Comparison of ENCODE assay signal across 9 cellular contexts in genomic region chr17:77147357-77147801, GRCh38. TPM values are rescaled to one million over a fixed set of nuclear protein-coding genes. Genes with fewer than 3 reads are reported as not detected.
DNase-seq lines count a peak whose midpoint lies in the region; ATAC-seq and TF ChIP-seq lines count a peak whose summit lies in the region.
"Had no signal": no experiment of that assay in that cellular context is flagged by ENCODE, and none has a peak within 500 bp of the region (broad histone marks: within the 10 kb centered on the region; RNA-seq: fewer than 3 reads in every experiment).

No MANE protein-coding gene starts in this region.

- H3K27ac ChIP-seq in gastroesophageal sphincter (peak overlapping the region in 3 of 4 donors; percentile 60 to 98 (median 69)), testis (peak overlapping the region; percentile 73 to 95), GM23248 (no peak overlapping the region), ovary (no peak overlapping the region)

- in situ Hi-C loops in GM23248 (cut with MboI), result no loop called here

- TF ChIP-seq POLR2A in gastroesophageal sphincter (IDR thresholded peaks at IDR 0.05) (no peak), testis (IDR thresholded peaks at IDR 0.05) (no peak), ovary (IDR thresholded peaks at IDR 0.05) (no peak)

- peaks cover 14% of the 10 kb centered on the region for H3F3A ChIP-seq in GM23248 (ENCODE audit: insufficient read depth)

- H3K9me3 ChIP-seq in gastroesophageal sphincter (no peaks in the 10 kb centered on the region), testis (no peaks in the 10 kb centered on the region), GM23248 (ENCODE audit: low read depth) (no peaks in the 10 kb centered on the region), ovary (no peaks in the 10 kb centered on the region)

- H3K27ac Mint-ChIP-seq in activated T-cell treated with anti-CD3 and anti-CD28 coated beads, Interleukin-2, amount 50 U/mL, for 24 hours, result peak overlapping the region; percentile 48

- H4K20me1 ChIP-seq in GM23248 (ENCODE audit: insufficient read depth), result no peaks in the 10 kb centered on the region

- no peaks in the 10 kb centered on the region for H3K9me2 ChIP-seq in GM23248 (ENCODE audit: insufficient read depth)

- no peak overlapping the region for H3K9ac ChIP-seq in GM23248

- no peak overlapping the region for H2AFZ ChIP-seq in GM23248

- H3K79me2 ChIP-seq in GM23248 (ENCODE audit: insufficient read depth), result peaks cover 97% of the 10 kb centered on the region

- DNase-seq in activated T-cell treated with anti-CD3 and anti-CD28 coated beads, Interleukin-2, amount 50 U/mL, for 24 hours, result no peak
- DNase-seq in activated T-cell treated with anti-CD3 and anti-CD28 coated beads for 4 hours, result no peak
- DNase-seq in testis, result no peak
- no peak for DNase-seq in COLO829 (ENCODE audit: low spot score)
- no peak for DNase-seq in GM23248
- DNase-seq in ovary, result no peak
- DNase-seq: NK-92 treated with Interleukin-12 subunit alpha and Interleukin-12 subunit beta, amount 100 ng/mL, for 24 hours had no signal

- H3K4me3 Mint-ChIP-seq in activated T-cell treated with anti-CD3 and anti-CD28 coated beads, Interleukin-2, amount 50 U/mL, for 24 hours, result no peak overlapping the region

- H3K4me1 ChIP-seq in gastroesophageal sphincter, result peaks cover 4 to 92% (median 18%) of the 10 kb centered on the region in 3 donors
- H3K4me1 ChIP-seq in testis, result peaks cover 56% of the 10 kb centered on the region
- H3K4me1 ChIP-seq in GM23248 (ENCODE audit: insufficient read depth), result peaks cover 30% of the 10 kb centered on the region
- H3K4me1 ChIP-seq in ovary (ENCODE audit: insufficient read depth), result peaks cover 16% of the 10 kb centered on the region

- no peaks in the 10 kb centered on the region for H3K9me3 Mint-ChIP-seq in activated T-cell treated with anti-CD3 and anti-CD28 coated beads, Interleukin-2, amount 50 U/mL, for 24 hours

- intact Hi-C loops in testis (cut with DNase I; ENCODE audit: low total_unique reads), result no loop called here
- intact Hi-C loops in ovary (cut with DNase I), result loop anchor here in 1 of 4 donors (10.0 kb wide), 1 partner anchor 53 kb away; no protein-coding TSS in a partner anchor

- TF ChIP-seq CTCF in gastroesophageal sphincter (IDR thresholded peaks at IDR 0.05) (no peak), testis (IDR thresholded peaks at IDR 0.05) (no peak), ovary (IDR thresholded peaks at IDR 0.05) (no peak)

- 83 to 94% methylated on average over 3 to 8 of the region's 8 CpGs for WGBS in gastroesophageal sphincter (ENCODE audit: low coverage in 1 of 2), 2 donors
- WGBS in testis, 2 donors, result 72 to 80% methylated on average over 8 of the region's 8 CpGs
- WGBS in GM23248 (ENCODE audit: low coverage in 1 of 2, low lambda C conversion rate in 2 of 2, missing lambda C conversion rate in 2 of 2), 2 experiments, result 91 to 94% methylated on average over 8 of the region's 8 CpGs
- WGBS in ovary, 3 donors, result 81 to 88% (median 85%) methylated on average over 8 of the region's 8 CpGs

- H3K36me3 Mint-ChIP-seq in activated T-cell treated with anti-CD3 and anti-CD28 coated beads, Interleukin-2, amount 50 U/mL, for 24 hours (ENCODE audit: low read depth), result peaks cover 78% of the 10 kb centered on the region

- H3K27me3 ChIP-seq in gastroesophageal sphincter (no peaks in the 10 kb centered on the region), testis (no peaks in the 10 kb centered on the region), GM23248 (replicated peaks; ENCODE audit: insufficient read depth) (no peaks in the 10 kb centered on the region), ovary (no peaks in the 10 kb centered on the region)

- peaks cover 0 to 63% of the 10 kb centered on the region in 2 donors for H3K36me3 ChIP-seq in gastroesophageal sphincter
- H3K36me3 ChIP-seq in testis (ENCODE audit: low read depth, missing control alignments), result no peaks in the 10 kb centered on the region
- H3K36me3 ChIP-seq in GM23248 (ENCODE audit: low read depth), result peaks cover 28% of the 10 kb centered on the region
- H3K36me3 ChIP-seq in ovary, result no peaks in the 10 kb centered on the region

- peak; percentile 54 for ATAC-seq in HG03097 (IDR thresholded peaks at IDR 0.05; ENCODE audit: low FRiP score, unreplicated experiment)
- no peak for ATAC-seq in gastroesophageal sphincter

- peaks cover 68% of the 10 kb centered on the region for H3K4me1 Mint-ChIP-seq in activated T-cell treated with anti-CD3 and anti-CD28 coated beads, Interleukin-2, amount 50 U/mL, for 24 hours (ENCODE audit: low read depth)

- H3K27me3 Mint-ChIP-seq in activated T-cell treated with anti-CD3 and anti-CD28 coated beads, Interleukin-2, amount 50 U/mL, for 24 hours, result no peaks in the 10 kb centered on the region

- TF ChIP-seq EP300 in gastroesophageal sphincter (IDR thresholded peaks at IDR 0.05), result no peak
- TF ChIP-seq EP300 in ovary (IDR thresholded peaks at IDR 0.05), result no peak

- H3K4me3 ChIP-seq in gastroesophageal sphincter (peak overlapping the region in 1 of 2 donors; percentile 6), testis (no peak overlapping the region), GM23248 (no peak overlapping the region), ovary (no peak overlapping the region)

- no peak overlapping the region for H3K4me2 ChIP-seq in GM23248 (ENCODE audit: unreplicated experiment)

RNA-seq across cellular contexts. Expression of gene SEC14L1, which starts 6.6 kb away (rescaled TPM):
- total RNA-seq in gastroesophageal sphincter (10 to 100 TPM; 38.4 to 86.1 (median 40.1) TPM), testis (100 to 1,000 TPM; 240 to 262 TPM), ovary (10 to 100 TPM; 29.1 to 70.4 (median 53.7) TPM)
- polyA plus RNA-seq in testis (ENCODE audit: insufficient read depth, low read depth, low replicate concordance) (143 TPM), GM23248 (2016; fragmentation: Nextera tagmentation; extraction: Ambion mirVana) (26.8 and 29.9 TPM in 2 replicates), ovary (10 to 100 TPM; 32.7 to 78.7 TPM)
- total RNA-seq in GM23248 (2014; rRNA removed; shearing (Covaris generic)), result 24.4 and 27.4 TPM in 2 replicates

Comparison
In these comparisons a context has a peak if more than half of its experiments do, and no peak if none do; other contexts are left out.
1. H3K27ac ChIP-seq: peak in gastroesophageal sphincter (3 of 4) and testis (2 of 2); none in GM23248 (single experiment) and ovary (0 of 2).